Comparison of ENCODE assay signal across 13 cellular contexts in the genomic region with DNA sequence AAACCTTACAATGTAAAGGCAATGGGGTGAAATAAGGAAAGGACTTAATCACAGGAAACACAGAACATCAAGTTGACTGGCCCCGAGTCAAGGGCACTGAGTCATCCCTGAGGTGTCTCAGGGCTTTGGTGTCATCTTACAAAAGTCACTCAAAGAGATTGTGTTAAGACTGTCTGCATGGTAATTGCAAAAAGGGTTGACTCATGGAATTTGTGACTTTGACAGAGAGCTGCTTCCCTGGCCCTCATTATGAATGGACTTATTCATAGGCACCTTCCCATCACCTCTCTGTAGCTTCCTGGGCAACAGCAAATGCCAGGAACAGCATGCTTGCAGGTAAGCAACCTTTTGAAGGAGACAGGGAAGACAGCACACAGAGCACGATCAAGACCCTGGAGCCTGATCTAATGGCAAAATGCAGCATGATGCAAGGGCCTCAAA. TPM values are rescaled to one million over a fixed set of nuclear protein-coding genes. Genes with fewer than 3 reads are reported as not detected.
DNase-seq lines count a peak whose midpoint lies in the region; ATAC-seq and TF ChIP-seq lines count a peak whose summit lies in the region.
"Had no signal": no experiment of that assay in that cellular context is flagged by ENCODE, and none has a peak within 500 bp of the region (broad histone marks: within the 10 kb centered on the region; RNA-seq: fewer than 3 reads in every experiment).

No MANE protein-coding gene starts in this region.

- BruUV-seq in A673 (replicated peaks; lab: Mats Ljungman, UMichigan): no TSS peak

- in situ Hi-C loops in HAP-1 (cut with MboI; ENCODE audit: low sequenced_read_pairs): no loop called here

- TF ChIP-seq CTCF in A673 (conservative IDR thresholded peaks at IDR 0.05; ENCODE audit: low read depth, low read length) (no peak), upper lobe of right lung (IDR thresholded peaks at IDR 0.05) (no peak)

- H3K4me1 ChIP-seq in A673 (ENCODE audit: insufficient read depth, low read length, poor library complexity, severe bottlenecking) (no peaks in the 10 kb centered on the region), HAP-1 (peaks cover 11% of the 10 kb centered on the region), upper lobe of right lung (no peaks in the 10 kb centered on the region)

- POLR2A ChIA-PET in A673 (lab: Charles Lee; ENCODE audit: low non-redundant PET): no interaction called here

- DNase-seq in A673 (ENCODE audit: low spot score): peak; percentile 77
- DNase-seq in HAP-1 (ENCODE audit: low spot score in 2 of 2): peak; percentile 35 to 36
- peak; percentile 42 for DNase-seq in foreskin melanocyte
- DNase-seq in activated gamma-delta T cell treated with Interleukin-2 at 50 U/mL for 16 hours: no peak
- no peak for DNase-seq in upper lobe of right lung
- no peak for DNase-seq in SIG-M5 treated with dmso at 0.1 percent for 504 hours (lab: John Stamatoyannopoulos, UW; ENCODE audit: unreplicated experiment)
- DNase-seq: activated T-cell treated with anti-CD3 and anti-CD28 coated beads, Interleukin-2, amount 50 U/mL, for 1 hour; Right ventricle myocardium superior; stimulated activated CD4-positive, alpha-beta T cell treated with anti-CD3 and anti-CD28 coated beads, Interleukin-12 subunit alpha, Interleukin-12 subunit beta, amount 100 ng/mL, for 4 hours had no signal

- no peaks in the 10 kb centered on the region for H3K27me3 ChIP-seq in A673 (replicated peaks; ENCODE audit: insufficient read depth, low read depth, low read length, poor library complexity)
- no peaks in the 10 kb centered on the region for H3K27me3 ChIP-seq in HAP-1 (ENCODE audit: low read depth)
- H3K27me3 ChIP-seq in upper lobe of right lung: no peaks in the 10 kb centered on the region

- peak; percentile 88 for ATAC-seq in SK-N-SH treated with all-trans-retinoic acid at 6 μM for 48 hours
- ATAC-seq in upper lobe of right lung: no peak
- no peak for ATAC-seq in GM18498 (IDR thresholded peaks at IDR 0.05; ENCODE audit: unreplicated experiment)

- CTCF ChIA-PET in A673 (lab: Charles Lee): interaction anchor here (1.1 kb wide), 1 partner anchor 27 kb away, joined by 3 read pairs; no protein-coding TSS in a partner anchor

- H3K27ac ChIP-seq in A673 (ENCODE audit: low read depth, low read length, poor library complexity, severe bottlenecking) (no peak overlapping the region), upper lobe of right lung (no peak overlapping the region)

- no peaks in the 10 kb centered on the region for H3K36me3 ChIP-seq in A673 (ENCODE audit: insufficient read depth, low read length, poor library complexity, severe bottlenecking)
- H3K36me3 ChIP-seq in HAP-1 (replicated peaks): no peaks in the 10 kb centered on the region
- no peaks in the 10 kb centered on the region for H3K36me3 ChIP-seq in upper lobe of right lung

- no peaks in the 10 kb centered on the region for H3K9me3 ChIP-seq in A673 (ENCODE audit: low read depth, low read length, poor library complexity, severe bottlenecking)
- H3K9me3 ChIP-seq in HAP-1: no peaks in the 10 kb centered on the region; the same call in 1 of the 2 replicates
- no peaks in the 10 kb centered on the region for H3K9me3 ChIP-seq in upper lobe of right lung

- intact Hi-C loops in A673 (cut with micrococcal nuclease; ENCODE audit: unreplicated experiment): no loop called here
- intact Hi-C loops in upper lobe of right lung (cut with DNase I): no loop called here

- H3K4me3 ChIP-seq in A673 (ENCODE audit: low read depth, low read length, poor library complexity, severe bottlenecking) (no peak overlapping the region), HAP-1 (no peak overlapping the region), upper lobe of right lung (no peak overlapping the region)

TF ChIP-seq in SK-N-SH treated with all-trans-retinoic acid at 6 μM for 48 hours, 23 proteins besides CTCF, POLR2A, EP300 and RAD21:
- TF ChIP-seq TOX (CRISPR knock-in tag; IDR thresholded peaks at IDR 0.05; ENCODE audit: borderline replicate concordance) (peak; percentile 80; the same call in 1 of the 2 replicates), ZC3H10 (CRISPR knock-in tag; IDR thresholded peaks at IDR 0.05) (peak; percentile 79)
- TF ChIP-seq, protein P1, sequence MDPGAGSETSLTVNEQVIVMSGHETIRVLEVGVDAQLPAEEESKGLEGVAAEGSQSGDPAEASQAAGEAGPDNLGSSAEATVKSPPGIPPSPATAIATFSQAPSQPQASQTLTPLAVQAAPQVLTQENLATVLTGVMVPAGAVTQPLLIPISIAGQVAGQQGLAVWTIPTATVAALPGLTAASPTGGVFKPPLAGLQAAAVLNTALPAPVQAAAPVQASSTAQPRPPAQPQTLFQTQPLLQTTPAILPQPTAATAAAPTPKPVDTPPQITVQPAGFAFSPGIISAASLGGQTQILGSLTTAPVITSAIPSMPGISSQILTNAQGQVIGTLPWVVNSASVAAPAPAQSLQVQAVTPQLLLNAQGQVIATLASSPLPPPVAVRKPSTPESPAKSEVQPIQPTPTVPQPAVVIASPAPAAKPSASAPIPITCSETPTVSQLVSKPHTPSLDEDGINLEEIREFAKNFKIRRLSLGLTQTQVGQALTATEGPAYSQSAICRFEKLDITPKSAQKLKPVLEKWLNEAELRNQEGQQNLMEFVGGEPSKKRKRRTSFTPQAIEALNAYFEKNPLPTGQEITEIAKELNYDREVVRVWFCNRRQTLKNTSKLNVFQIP (CRISPR knock-in tag; IDR thresholded peaks at IDR 0.05; ENCODE audit: borderline replicate concordance, low read depth): no peak

RNA-seq across cellular contexts. Expression of a gene that starts 17.2 kb away (rescaled TPM):
- total RNA-seq in A673 (2021) (not detected in 2 replicates), upper lobe of right lung (not detected)
- total RNA-seq: mesenteric fat pad, Right ventricle myocardium superior, subcutaneous adipose tissue had no signal

Comparison
In these comparisons a context has a peak if more than half of its experiments do, and no peak if none do; other contexts are left out.
1. DNase-seq: peak in A673 (single experiment), HAP-1 (2 of 2) and foreskin melanocyte (single experiment); none in activated gamma-delta T cell treated with Interleukin-2 at 50 U/mL for 16 hours (single experiment), upper lobe of right lung (single experiment) and SIG-M5 treated with dmso at 0.1 percent for 504 hours (single experiment).